In the genomic region with DNA sequence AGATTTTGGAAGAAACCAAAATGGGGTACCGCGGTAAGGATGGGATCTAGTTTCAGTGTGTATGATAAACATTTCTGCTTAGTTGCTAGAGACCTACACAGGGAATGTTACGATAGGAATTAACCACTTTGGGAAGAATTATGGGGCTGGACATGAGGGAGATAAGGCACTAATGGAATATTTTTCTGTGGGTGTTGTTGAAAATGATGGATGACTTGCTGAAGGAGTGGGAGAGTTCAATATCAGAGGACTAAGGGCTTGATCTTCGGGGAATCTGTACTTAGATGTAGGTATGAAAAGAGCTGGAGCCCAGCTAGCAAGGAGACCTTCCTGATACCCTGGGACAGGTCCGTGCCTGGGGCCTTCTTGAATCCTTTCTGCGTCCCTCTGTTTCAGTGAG, we compare ENCODE assay signal across 20 cellular contexts.
"Had no signal": no experiment of that assay in that cellular context is flagged by ENCODE, and none has a peak within 500 bp of the region (broad histone marks: within the 10 kb centered on the region; RNA-seq: fewer than 3 reads in every experiment).

No MANE protein-coding gene starts in this region.

- H3K4me1 Mint-ChIP-seq: IgD-negative memory B cell had no signal

- H3K27ac Mint-ChIP-seq: IgD-negative memory B cell had no signal

- H3K9me3 Mint-ChIP-seq: IgD-negative memory B cell had no signal

- H3K4me3 Mint-ChIP-seq: IgD-negative memory B cell had no signal

- H3K27me3 Mint-ChIP-seq: IgD-negative memory B cell had no signal

- DNase-seq: Kasumi-1, MM.1S, NCI-H1092 treated with DMSO at 0.1 percent for 48 hours, NCI-H1436, NCI-H187, NCI-H2029, NCI-H2081 treated with DMSO at 0.1 percent for 48 hours, NCI-H2171, NCI-H345, NCI-H446 treated with DMSO at 0.1 percent for 48 hours, NCI-H510A treated with DMSO at 0.1 percent for 48 hours, NCI-H774, Right ventricle myocardium superior, RPMI8226, SIG-M5 had no signal

- H3K27ac ChIP-seq: HL-60, KMS-11, SJSA1 had no signal

- ATAC-seq: K562 had no signal

- H3K4me1 ChIP-seq: SJSA1 had no signal

- H3K27me3 ChIP-seq: SJSA1 had no signal
